ENCODE assay signal across 9 cellular contexts in genomic region chr20:63706852-63707557, GRCh38. TPM values are rescaled to one million over a fixed set of nuclear protein-coding genes. Genes with fewer than 3 reads are reported as not detected.
DNase-seq lines count a peak whose midpoint lies in the region; ATAC-seq, FAIRE-seq and TF ChIP-seq lines count a peak whose summit lies in the region.
"Had no signal": no experiment of that assay in that cellular context is flagged by ENCODE, and none has a peak within 500 bp of the region (broad histone marks: within the 10 kb centered on the region; RNA-seq: fewer than 3 reads in every experiment).

No MANE protein-coding gene starts in this region.

- FAIRE-seq in HTR-8/SVneo (lab: Jason Lieb, UNC) = peak; percentile 92

- peak; percentile 44 to 46 for ATAC-seq in CD4-positive, CD25-positive, alpha-beta regulatory T cell (ENCODE audit: low read depth in 2 of 2)
- peak; percentile 20 for ATAC-seq in GM19455 (IDR thresholded peaks at IDR 0.05; ENCODE audit: unreplicated experiment)

- H3K4me3 ChIP-seq in CD4-positive, CD25-positive, alpha-beta regulatory T cell (ENCODE audit: low read depth, low read length) = peak overlapping the region; percentile 59
- H3K4me3 ChIP-seq in brain microvascular endothelial cell (ENCODE audit: low read depth, low read length) = peak overlapping the region; percentile 80

- in situ Hi-C loops in brain microvascular endothelial cell (cut with HindIII; ENCODE audit: low pct_ligation_motif_present, low sequenced_read_pairs) = no loop called here

- peak; percentile 54 for TF ChIP-seq CTCF in brain microvascular endothelial cell (IDR thresholded peaks at IDR 0.05; ENCODE audit: low read depth, low read length, missing control alignments)

- peaks cover 18% of the 10 kb centered on the region for H3K36me3 Mint-ChIP-seq in CD4-positive, CD25-positive, alpha-beta regulatory T cell
- peaks cover under 1 to 22% (median 10%) of the 10 kb centered on the region in 3 donors for H3K36me3 Mint-ChIP-seq in immature natural killer cell

- peaks cover 14 to 53% (median 22%) of the 10 kb centered on the region in 4 donors for H3K4me1 Mint-ChIP-seq in CD4-positive, CD25-positive, alpha-beta regulatory T cell
- H3K4me1 Mint-ChIP-seq in immature natural killer cell = peaks cover 44 to 48% of the 10 kb centered on the region in 2 donors

- DNase-seq in CD4-positive, CD25-positive, alpha-beta regulatory T cell = peak; percentile 42 to 78 (median 60)
- DNase-seq in HTR-8/SVneo (ENCODE audit: insufficient read length, low spot score) (no peak), T-helper 1 cell (peak; percentile 30 to 65 (median 58)), brain microvascular endothelial cell (peak; percentile 50), immature natural killer cell (peak; percentile 42 to 48 (median 47)), NCI-H1048 (lab: John Stamatoyannopoulos, UW) (no peak)
- DNase-seq in stimulated activated CD4-positive, alpha-beta T cell treated with anti-CD3 and anti-CD28 coated beads, Interleukin-2, amount 100 ng/mL, for 24 hours = peak; percentile 70 to 71

- peaks cover 36% of the 10 kb centered on the region for H3K4me1 ChIP-seq in CD4-positive, CD25-positive, alpha-beta regulatory T cell (ENCODE audit: control insufficient read depth, insufficient read depth, low read length, poor library complexity, severe bottlenecking)

- no peaks in the 10 kb centered on the region for H3K27me3 ChIP-seq in CD4-positive, CD25-positive, alpha-beta regulatory T cell (ENCODE audit: control insufficient read depth, insufficient read depth, low read length)
- no peaks in the 10 kb centered on the region for H3K27me3 ChIP-seq in brain microvascular endothelial cell (replicated peaks)

- no peaks in the 10 kb centered on the region for H3K9me3 ChIP-seq in CD4-positive, CD25-positive, alpha-beta regulatory T cell (ENCODE audit: control insufficient read depth in 2 of 2, low read length in 2 of 2)

- H3K36me3 ChIP-seq in CD4-positive, CD25-positive, alpha-beta regulatory T cell (ENCODE audit: control insufficient read depth, insufficient read depth, low read length) = peaks cover 46% of the 10 kb centered on the region
- H3K36me3 ChIP-seq in brain microvascular endothelial cell (replicated peaks) = peaks cover 40% of the 10 kb centered on the region

- H3K9me3 Mint-ChIP-seq in CD4-positive, CD25-positive, alpha-beta regulatory T cell = no peaks in the 10 kb centered on the region
- H3K9me3 Mint-ChIP-seq in immature natural killer cell = no peaks in the 10 kb centered on the region

- peak overlapping the region; percentile 87 to 94 (median 92) for H3K4me3 Mint-ChIP-seq in CD4-positive, CD25-positive, alpha-beta regulatory T cell
- H3K4me3 Mint-ChIP-seq in immature natural killer cell = peak overlapping the region; percentile 84 to 89 (median 85)

- H3K27me3 Mint-ChIP-seq in CD4-positive, CD25-positive, alpha-beta regulatory T cell = no peaks in the 10 kb centered on the region
- peaks cover 0 to 11% (median 5%) of the 10 kb centered on the region in 3 donors for H3K27me3 Mint-ChIP-seq in immature natural killer cell (ENCODE audit: low read depth in 3 of 3)

- H3K27ac ChIP-seq in CD4-positive, CD25-positive, alpha-beta regulatory T cell (ENCODE audit: insufficient read depth, low read length, poor library complexity, severe bottlenecking) = peak overlapping the region; percentile 82
- peak overlapping the region; percentile 83 for H3K27ac ChIP-seq in brain microvascular endothelial cell

- peak overlapping the region; percentile 87 to 97 (median 91) for H3K27ac Mint-ChIP-seq in CD4-positive, CD25-positive, alpha-beta regulatory T cell
- H3K27ac Mint-ChIP-seq in immature natural killer cell = peak overlapping the region; percentile 83 to 91 (median 88)

RNA-seq across cellular contexts. Expression of gene ARFRP1, which starts 0.8 kb away (rescaled TPM):
- total RNA-seq in CD4-positive, CD25-positive, alpha-beta regulatory T cell = 51.6 TPM
- polyA plus RNA-seq in CD4-positive, CD25-positive, alpha-beta regulatory T cell = 10 to 100 TPM; 56.6 to 65.7 (median 63.1) TPM
- polyA plus RNA-seq in immature natural killer cell = 10 to 100 TPM; 43.0 to 72.7 (median 54.3) TPM

RNA-seq across cellular contexts. Expression of gene ZGPAT, which starts 0.8 kb away (rescaled TPM):
- total RNA-seq in CD4-positive, CD25-positive, alpha-beta regulatory T cell = 51.5 TPM
- polyA plus RNA-seq in CD4-positive, CD25-positive, alpha-beta regulatory T cell = 10 to 100 TPM; 34.0 to 43.2 (median 40.3) TPM
- polyA plus RNA-seq in immature natural killer cell = 10 to 100 TPM; 26.6 to 64.1 (median 33.9) TPM

RNA-seq across cellular contexts. Expression of gene TNFRSF6B, which starts 10.6 kb away (rescaled TPM):
- not detected for total RNA-seq in CD4-positive, CD25-positive, alpha-beta regulatory T cell
- polyA plus RNA-seq in CD4-positive, CD25-positive, alpha-beta regulatory T cell = not detected
- polyA plus RNA-seq in immature natural killer cell = not detected
- total RNA-seq: T-helper 1 cell treated with Interleukin-12 subunit alpha and Interleukin-12 subunit beta and Interleukin-4 antibody, amounts not matched to agents 30 ng/mL and 1 ng/mL, for 36 hours had no signal

RNA-seq across cellular contexts. Expression of gene LIME1, which starts 29.5 kb away (rescaled TPM):
- 237 TPM for total RNA-seq in CD4-positive, CD25-positive, alpha-beta regulatory T cell
- polyA plus RNA-seq in CD4-positive, CD25-positive, alpha-beta regulatory T cell = 100 to 1,000 TPM; 338 to 547 (median 430) TPM
- polyA plus RNA-seq in immature natural killer cell = 100 to 1,000 TPM; 177 to 227 (median 180) TPM

RNA-seq across cellular contexts. Expression of gene SLC2A4RG, which starts 32.6 kb away (rescaled TPM):
- total RNA-seq in CD4-positive, CD25-positive, alpha-beta regulatory T cell = 110 TPM
- 1 to 10 TPM; 2.9 to 7.7 (median 4.5) TPM for polyA plus RNA-seq in CD4-positive, CD25-positive, alpha-beta regulatory T cell
- polyA plus RNA-seq in immature natural killer cell = 1 to 10 TPM; 1.5 to 3.6 (median 3.2) TPM

Comparison
In these comparisons a context has a peak if more than half of its experiments do, and no peak if none do; other contexts are left out.
1. DNase-seq: peak in CD4-positive, CD25-positive, alpha-beta regulatory T cell (3 of 3), T-helper 1 cell (5 of 5), brain microvascular endothelial cell (single experiment), immature natural killer cell (3 of 3) and stimulated activated CD4-positive, alpha-beta T cell treated with anti-CD3 and anti-CD28 coated beads, Interleukin-2, amount 100 ng/mL, for 24 hours (2 of 2); none in HTR-8/SVneo (single experiment) and NCI-H1048 (single experiment).